Comparison of ENCODE assay signal across 1 cellular context in genomic region chr13:30364876-30365275, GRCh38.
TF ChIP-seq lines count a peak whose summit lies in the region.

No MANE protein-coding gene starts in this region.

TF ChIP-seq in IMR-90, 13 proteins besides CTCF, POLR2A, EP300 and RAD21 (continued from another document):
- TF ChIP-seq NFE2L2 (IDR thresholded peaks at IDR 0.05; ENCODE audit: low read depth, low read length), result no peak
- TF ChIP-seq SMC3 (IDR thresholded peaks at IDR 0.05; ENCODE audit: low read depth, low read length), result no peak
- no peak for TF ChIP-seq FOS (IDR thresholded peaks at IDR 0.05; ENCODE audit: low read depth, low read length)
- no peak for TF ChIP-seq CHD1 (IDR thresholded peaks at IDR 0.05; ENCODE audit: low read depth, low read length)
- TF ChIP-seq MAFK (IDR thresholded peaks at IDR 0.05; ENCODE audit: low read depth, low read length), result no peak
- TF ChIP-seq MAZ (IDR thresholded peaks at IDR 0.05; ENCODE audit: borderline replicate concordance, low read depth, low read length), result no peak
- TF ChIP-seq MXI1 (IDR thresholded peaks at IDR 0.05; ENCODE audit: borderline replicate concordance, low read depth, low read length), result no peak
- no peak for TF ChIP-seq CEBPB (IDR thresholded peaks at IDR 0.05; ENCODE audit: low read depth, low read length)
- no peak for TF ChIP-seq USF2 (IDR thresholded peaks at IDR 0.05; ENCODE audit: low read depth, low read length)
- no peak for TF ChIP-seq RCOR1 (IDR thresholded peaks at IDR 0.05; ENCODE audit: insufficient replicate concordance, low read length)
- no peak for TF ChIP-seq BHLHE40 (IDR thresholded peaks at IDR 0.05; ENCODE audit: low read depth, low read length)
